In the genomic region with DNA sequence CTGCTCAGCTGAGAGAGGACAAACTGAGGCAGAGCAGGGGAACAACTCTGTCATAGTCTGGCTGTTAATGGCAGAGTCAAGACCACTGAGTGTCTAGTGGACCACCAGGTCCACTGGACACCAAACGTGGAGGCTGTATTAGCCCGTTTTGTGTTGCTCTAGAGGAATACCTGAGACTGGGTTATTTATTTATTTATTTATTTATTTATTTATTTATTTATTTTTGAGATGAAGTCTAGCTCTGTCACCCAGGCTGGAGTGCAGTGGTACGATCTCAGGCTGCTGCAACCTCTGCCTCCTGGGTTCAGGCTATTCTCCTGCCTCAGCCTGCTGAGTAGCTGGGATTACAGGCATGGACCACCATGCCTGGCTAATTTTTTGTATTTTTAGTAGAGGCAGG, we compare ENCODE assay signal across 10 cellular contexts. TPM values are rescaled to one million over a fixed set of nuclear protein-coding genes. Genes with fewer than 3 reads are reported as not detected.
"Had no signal": no experiment of that assay in that cellular context is flagged by ENCODE, and none has a peak within 500 bp of the region (broad histone marks: within the 10 kb centered on the region; RNA-seq: fewer than 3 reads in every experiment).

No MANE protein-coding gene starts in this region.

RNA-seq across cellular contexts. Expression of a gene that starts 40.6 kb away (rescaled TPM):
- total RNA-seq: PC-3, PC-9, Peyer's patch, Right ventricle myocardium superior, RPMI7951, SJCRH30, SJSA1, SK-MEL-5, T-cell had no signal
- polyA plus RNA-seq: SK-N-SH had no signal
